In the genomic region with DNA sequence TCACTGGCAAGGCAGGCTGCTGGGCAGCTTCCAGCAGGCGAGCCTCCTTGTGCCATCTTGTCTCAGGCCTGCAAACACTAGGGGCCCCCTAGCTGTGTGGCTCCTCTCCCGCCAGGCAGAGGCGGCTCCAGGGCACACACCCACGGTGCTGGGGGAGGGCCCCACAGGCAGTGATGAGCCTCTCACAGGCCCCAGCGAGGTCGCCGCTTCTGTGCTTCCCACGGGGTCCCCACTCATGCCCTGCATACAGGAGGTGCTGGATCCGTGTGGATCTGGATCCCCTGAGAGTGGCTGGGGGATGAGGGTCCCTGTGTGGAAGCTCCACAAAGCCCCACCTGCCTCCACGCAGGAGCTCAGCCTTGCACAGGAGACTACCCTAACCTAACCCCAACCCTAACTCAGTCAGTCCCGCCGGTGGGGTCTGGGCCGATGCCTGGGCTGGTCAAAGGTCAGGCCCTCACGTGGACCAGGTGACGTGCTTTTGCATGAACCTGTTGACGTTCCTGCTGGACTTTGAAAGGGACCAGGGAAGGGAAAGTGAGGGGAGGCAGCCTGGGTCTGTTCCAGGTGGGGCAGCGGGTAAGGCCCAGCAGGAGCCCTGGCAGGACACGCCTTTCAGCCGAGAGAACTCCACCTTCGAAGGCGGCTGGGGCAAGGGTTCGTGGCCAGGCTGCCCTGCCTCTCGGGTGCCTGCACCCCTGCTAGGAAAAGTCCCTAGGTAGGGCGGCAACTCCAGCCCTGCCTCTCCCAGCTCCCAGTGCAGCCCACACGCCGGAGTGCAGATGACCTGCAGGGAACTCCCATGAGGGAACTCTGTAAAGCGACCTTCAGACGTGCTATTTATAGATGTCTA, we compare ENCODE assay signal across 1 cellular context.
TF ChIP-seq lines count a peak whose summit lies in the region.

No MANE protein-coding gene starts in this region.

TF ChIP-seq in HepG2, 621 proteins besides CTCF, POLR2A, EP300 and RAD21 (continued from another document and continues in another):
- TF ChIP-seq, protein P1, sequence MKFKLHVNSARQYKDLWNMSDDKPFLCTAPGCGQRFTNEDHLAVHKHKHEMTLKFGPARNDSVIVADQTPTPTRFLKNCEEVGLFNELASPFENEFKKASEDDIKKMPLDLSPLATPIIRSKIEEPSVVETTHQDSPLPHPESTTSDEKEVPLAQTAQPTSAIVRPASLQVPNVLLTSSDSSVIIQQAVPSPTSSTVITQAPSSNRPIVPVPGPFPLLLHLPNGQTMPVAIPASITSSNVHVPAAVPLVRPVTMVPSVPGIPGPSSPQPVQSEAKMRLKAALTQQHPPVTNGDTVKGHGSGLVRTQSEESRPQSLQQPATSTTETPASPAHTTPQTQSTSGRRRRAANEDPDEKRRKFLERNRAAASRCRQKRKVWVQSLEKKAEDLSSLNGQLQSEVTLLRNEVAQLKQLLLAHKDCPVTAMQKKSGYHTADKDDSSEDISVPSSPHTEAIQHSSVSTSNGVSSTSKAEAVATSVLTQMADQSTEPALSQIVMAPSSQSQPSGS (CRISPR knock-in tag; IDR thresholded peaks at IDR 0.05), result peak; percentile 94
- TF ChIP-seq HNF4G (IDR thresholded peaks at IDR 0.05; ENCODE audit: borderline replicate concordance, low read depth, low read length) (peak; percentile 99), HNF4G (CRISPR knock-in tag; IDR thresholded peaks at IDR 0.05; ENCODE audit: borderline replicate concordance, low read depth) (peak; percentile 99), MXD4 (CRISPR knock-in tag; IDR thresholded peaks at IDR 0.05) (peak; percentile 92), KMT2B (CRISPR knock-in tag; IDR thresholded peaks at IDR 0.05) (peak; percentile 66; the same call in 1 of the 2 replicates), ZNF75D (CRISPR knock-in tag; IDR thresholded peaks at IDR 0.05; ENCODE audit: borderline replicate concordance) (no peak), ZSCAN31 (CRISPR knock-in tag; IDR thresholded peaks at IDR 0.05; ENCODE audit: low read depth) (peak; percentile 94; the same call in 1 of the 2 replicates), ZNF589 (CRISPR knock-in tag; conservative IDR thresholded peaks at IDR 0.05) (peak; percentile 43; the same call in 1 of the 2 replicates), TBL1XR1 (IDR thresholded peaks at IDR 0.05; ENCODE audit: borderline replicate concordance, low read length, partially characterized antibody) (no peak), ETV6 (CRISPR knock-in tag; conservative IDR thresholded peaks at IDR 0.05) (no peak), FOXJ3 (CRISPR knock-in tag; IDR thresholded peaks at IDR 0.05; ENCODE audit: borderline replicate concordance) (0 out of 2 replicates have a peak, but pooled peaks have one; percentile 65), REXO4 (CRISPR knock-in tag; IDR thresholded peaks at IDR 0.05; ENCODE audit: borderline replicate concordance) (peak; percentile 81; the same call in 1 of the 2 replicates), PRPF4 (IDR thresholded peaks at IDR 0.05; ENCODE audit: low read depth, low read length, poor library complexity, severe bottlenecking) (no peak), ELF3 (CRISPR knock-in tag; IDR thresholded peaks at IDR 0.05) (peak; percentile 80), ZNF468 (CRISPR knock-in tag; IDR thresholded peaks at IDR 0.05) (0 out of 2 replicates have a peak, but pooled peaks have one; percentile 43), ZNF746 (CRISPR knock-in tag; IDR thresholded peaks at IDR 0.05) (peak; percentile 97), ZNF451 (CRISPR knock-in tag; IDR thresholded peaks at IDR 0.05) (peak; percentile 39), MYC (CRISPR knock-in tag; IDR thresholded peaks at IDR 0.05; ENCODE audit: borderline replicate concordance) (peak; percentile 95), ZSCAN29 (CRISPR knock-in tag; conservative IDR thresholded peaks at IDR 0.05) (peak; percentile 85), ZKSCAN5 (CRISPR knock-in tag; IDR thresholded peaks at IDR 0.05) (peak; percentile 78; the same call in 1 of the 2 replicates), RBAK (CRISPR knock-in tag; IDR thresholded peaks at IDR 0.05) (0 out of 2 replicates have a peak, but pooled peaks have one; percentile 72), DPF2 (CRISPR knock-in tag; IDR thresholded peaks at IDR 0.05; ENCODE audit: borderline replicate concordance, low read depth) (peak; percentile 88), TARDBP (CRISPR knock-in tag; IDR thresholded peaks at IDR 0.05) (peak; percentile 100), ZNF572 (CRISPR knock-in tag; IDR thresholded peaks at IDR 0.05) (peak; percentile 85)
- TF ChIP-seq, protein P2, sequence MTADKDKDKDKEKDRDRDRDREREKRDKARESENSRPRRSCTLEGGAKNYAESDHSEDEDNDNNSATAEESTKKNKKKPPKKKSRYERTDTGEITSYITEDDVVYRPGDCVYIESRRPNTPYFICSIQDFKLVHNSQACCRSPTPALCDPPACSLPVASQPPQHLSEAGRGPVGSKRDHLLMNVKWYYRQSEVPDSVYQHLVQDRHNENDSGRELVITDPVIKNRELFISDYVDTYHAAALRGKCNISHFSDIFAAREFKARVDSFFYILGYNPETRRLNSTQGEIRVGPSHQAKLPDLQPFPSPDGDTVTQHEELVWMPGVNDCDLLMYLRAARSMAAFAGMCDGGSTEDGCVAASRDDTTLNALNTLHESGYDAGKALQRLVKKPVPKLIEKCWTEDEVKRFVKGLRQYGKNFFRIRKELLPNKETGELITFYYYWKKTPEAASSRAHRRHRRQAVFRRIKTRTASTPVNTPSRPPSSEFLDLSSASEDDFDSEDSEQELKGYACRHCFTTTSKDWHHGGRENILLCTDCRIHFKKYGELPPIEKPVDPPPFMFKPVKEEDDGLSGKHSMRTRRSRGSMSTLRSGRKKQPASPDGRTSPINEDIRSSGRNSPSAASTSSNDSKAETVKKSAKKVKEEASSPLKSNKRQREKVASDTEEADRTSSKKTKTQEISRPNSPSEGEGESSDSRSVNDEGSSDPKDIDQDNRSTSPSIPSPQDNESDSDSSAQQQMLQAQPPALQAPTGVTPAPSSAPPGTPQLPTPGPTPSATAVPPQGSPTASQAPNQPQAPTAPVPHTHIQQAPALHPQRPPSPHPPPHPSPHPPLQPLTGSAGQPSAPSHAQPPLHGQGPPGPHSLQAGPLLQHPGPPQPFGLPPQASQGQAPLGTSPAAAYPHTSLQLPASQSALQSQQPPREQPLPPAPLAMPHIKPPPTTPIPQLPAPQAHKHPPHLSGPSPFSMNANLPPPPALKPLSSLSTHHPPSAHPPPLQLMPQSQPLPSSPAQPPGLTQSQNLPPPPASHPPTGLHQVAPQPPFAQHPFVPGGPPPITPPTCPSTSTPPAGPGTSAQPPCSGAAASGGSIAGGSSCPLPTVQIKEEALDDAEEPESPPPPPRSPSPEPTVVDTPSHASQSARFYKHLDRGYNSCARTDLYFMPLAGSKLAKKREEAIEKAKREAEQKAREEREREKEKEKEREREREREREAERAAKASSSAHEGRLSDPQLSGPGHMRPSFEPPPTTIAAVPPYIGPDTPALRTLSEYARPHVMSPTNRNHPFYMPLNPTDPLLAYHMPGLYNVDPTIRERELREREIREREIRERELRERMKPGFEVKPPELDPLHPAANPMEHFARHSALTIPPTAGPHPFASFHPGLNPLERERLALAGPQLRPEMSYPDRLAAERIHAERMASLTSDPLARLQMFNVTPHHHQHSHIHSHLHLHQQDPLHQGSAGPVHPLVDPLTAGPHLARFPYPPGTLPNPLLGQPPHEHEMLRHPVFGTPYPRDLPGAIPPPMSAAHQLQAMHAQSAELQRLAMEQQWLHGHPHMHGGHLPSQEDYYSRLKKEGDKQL (CRISPR knock-in tag; IDR thresholded peaks at IDR 0.05; ENCODE audit: low read depth), result peak; percentile 64; the same call in 1 of the 2 replicates
- TF ChIP-seq, protein P3, sequence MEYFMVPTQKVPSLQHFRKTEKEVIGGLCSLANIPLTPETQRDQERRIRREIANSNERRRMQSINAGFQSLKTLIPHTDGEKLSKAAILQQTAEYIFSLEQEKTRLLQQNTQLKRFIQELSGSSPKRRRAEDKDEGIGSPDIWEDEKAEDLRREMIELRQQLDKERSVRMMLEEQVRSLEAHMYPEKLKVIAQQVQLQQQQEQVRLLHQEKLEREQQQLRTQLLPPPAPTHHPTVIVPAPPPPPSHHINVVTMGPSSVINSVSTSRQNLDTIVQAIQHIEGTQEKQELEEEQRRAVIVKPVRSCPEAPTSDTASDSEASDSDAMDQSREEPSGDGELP (IDR thresholded peaks at IDR 0.05; ENCODE audit: borderline replicate concordance, low read depth), result peak; percentile 93; the same call in 1 of the 2 replicates
- TF ChIP-seq, protein P4, sequence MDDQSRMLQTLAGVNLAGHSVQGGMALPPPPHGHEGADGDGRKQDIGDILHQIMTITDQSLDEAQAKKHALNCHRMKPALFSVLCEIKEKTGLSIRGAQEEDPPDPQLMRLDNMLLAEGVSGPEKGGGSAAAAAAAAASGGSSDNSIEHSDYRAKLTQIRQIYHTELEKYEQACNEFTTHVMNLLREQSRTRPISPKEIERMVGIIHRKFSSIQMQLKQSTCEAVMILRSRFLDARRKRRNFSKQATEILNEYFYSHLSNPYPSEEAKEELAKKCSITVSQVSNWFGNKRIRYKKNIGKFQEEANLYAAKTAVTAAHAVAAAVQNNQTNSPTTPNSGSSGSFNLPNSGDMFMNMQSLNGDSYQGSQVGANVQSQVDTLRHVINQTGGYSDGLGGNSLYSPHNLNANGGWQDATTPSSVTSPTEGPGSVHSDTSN (CRISPR knock-in tag; IDR thresholded peaks at IDR 0.05; ENCODE audit: borderline replicate concordance), result no peak
- TF ChIP-seq, protein P5, sequence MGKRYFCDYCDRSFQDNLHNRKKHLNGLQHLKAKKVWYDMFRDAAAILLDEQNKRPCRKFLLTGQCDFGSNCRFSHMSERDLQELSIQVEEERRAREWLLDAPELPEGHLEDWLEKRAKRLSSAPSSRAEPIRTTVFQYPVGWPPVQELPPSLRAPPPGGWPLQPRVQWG (CRISPR knock-in tag; IDR thresholded peaks at IDR 0.05; ENCODE audit: borderline replicate concordance, low read depth), result no peak
- TF ChIP-seq, protein P6, sequence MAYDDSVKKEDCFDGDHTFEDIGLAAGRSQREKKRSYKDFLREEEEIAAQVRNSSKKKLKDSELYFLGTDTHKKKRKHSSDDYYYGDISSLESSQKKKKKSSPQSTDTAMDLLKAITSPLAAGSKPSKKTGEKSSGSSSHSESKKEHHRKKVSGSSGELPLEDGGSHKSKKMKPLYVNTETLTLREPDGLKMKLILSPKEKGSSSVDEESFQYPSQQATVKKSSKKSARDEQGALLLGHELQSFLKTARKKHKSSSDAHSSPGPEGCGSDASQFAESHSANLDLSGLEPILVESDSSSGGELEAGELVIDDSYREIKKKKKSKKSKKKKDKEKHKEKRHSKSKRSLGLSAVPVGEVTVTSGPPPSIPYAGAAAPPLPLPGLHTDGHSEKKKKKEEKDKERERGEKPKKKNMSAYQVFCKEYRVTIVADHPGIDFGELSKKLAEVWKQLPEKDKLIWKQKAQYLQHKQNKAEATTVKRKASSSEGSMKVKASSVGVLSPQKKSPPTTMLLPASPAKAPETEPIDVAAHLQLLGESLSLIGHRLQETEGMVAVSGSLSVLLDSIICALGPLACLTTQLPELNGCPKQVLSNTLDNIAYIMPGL (CRISPR knock-in tag; IDR thresholded peaks at IDR 0.05; ENCODE audit: borderline replicate concordance in 1 of 2, low read depth in 1 of 2), result peak; percentile 67 to 71; a peak in 3 of 4 replicates
- TF ChIP-seq, protein P7, sequence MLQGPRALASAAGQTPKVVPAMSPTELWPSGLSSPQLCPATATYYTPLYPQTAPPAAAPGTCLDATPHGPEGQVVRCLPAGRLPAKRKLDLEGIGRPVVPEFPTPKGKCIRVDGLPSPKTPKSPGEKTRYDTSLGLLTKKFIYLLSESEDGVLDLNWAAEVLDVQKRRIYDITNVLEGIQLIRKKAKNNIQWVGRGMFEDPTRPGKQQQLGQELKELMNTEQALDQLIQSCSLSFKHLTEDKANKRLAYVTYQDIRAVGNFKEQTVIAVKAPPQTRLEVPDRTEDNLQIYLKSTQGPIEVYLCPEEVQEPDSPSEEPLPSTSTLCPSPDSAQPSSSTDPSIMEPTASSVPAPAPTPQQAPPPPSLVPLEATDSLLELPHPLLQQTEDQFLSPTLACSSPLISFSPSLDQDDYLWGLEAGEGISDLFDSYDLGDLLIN (CRISPR knock-in tag; IDR thresholded peaks at IDR 0.05; ENCODE audit: borderline replicate concordance), result 0 out of 2 replicates have a peak, but pooled peaks have one; percentile 39
- TF ChIP-seq, protein P8, sequence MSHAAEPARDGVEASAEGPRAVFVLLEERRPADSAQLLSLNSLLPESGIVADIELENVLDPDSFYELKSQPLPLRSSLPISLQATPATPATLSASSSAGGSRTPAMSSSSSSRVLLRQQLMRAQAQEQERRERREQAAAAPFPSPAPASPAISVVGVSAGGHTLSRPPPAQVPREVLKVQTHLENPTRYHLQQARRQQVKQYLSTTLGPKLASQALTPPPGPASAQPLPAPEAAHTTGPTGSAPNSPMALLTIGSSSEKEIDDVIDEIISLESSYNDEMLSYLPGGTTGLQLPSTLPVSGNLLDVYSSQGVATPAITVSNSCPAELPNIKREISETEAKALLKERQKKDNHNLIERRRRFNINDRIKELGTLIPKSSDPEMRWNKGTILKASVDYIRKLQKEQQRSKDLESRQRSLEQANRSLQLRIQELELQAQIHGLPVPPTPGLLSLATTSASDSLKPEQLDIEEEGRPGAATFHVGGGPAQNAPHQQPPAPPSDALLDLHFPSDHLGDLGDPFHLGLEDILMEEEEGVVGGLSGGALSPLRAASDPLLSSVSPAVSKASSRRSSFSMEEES (CRISPR knock-in tag; IDR thresholded peaks at IDR 0.05), result peak; percentile 99
- TF ChIP-seq, protein P9, sequence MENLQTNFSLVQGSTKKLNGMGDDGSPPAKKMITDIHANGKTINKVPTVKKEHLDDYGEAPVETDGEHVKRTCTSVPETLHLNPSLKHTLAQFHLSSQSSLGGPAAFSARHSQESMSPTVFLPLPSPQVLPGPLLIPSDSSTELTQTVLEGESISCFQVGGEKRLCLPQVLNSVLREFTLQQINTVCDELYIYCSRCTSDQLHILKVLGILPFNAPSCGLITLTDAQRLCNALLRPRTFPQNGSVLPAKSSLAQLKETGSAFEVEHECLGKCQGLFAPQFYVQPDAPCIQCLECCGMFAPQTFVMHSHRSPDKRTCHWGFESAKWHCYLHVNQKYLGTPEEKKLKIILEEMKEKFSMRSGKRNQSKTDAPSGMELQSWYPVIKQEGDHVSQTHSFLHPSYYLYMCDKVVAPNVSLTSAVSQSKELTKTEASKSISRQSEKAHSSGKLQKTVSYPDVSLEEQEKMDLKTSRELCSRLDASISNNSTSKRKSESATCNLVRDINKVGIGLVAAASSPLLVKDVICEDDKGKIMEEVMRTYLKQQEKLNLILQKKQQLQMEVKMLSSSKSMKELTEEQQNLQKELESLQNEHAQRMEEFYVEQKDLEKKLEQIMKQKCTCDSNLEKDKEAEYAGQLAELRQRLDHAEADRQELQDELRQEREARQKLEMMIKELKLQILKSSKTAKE (CRISPR knock-in tag; IDR thresholded peaks at IDR 0.05; ENCODE audit: borderline replicate concordance), result peak; percentile 98
- TF ChIP-seq, protein P10, sequence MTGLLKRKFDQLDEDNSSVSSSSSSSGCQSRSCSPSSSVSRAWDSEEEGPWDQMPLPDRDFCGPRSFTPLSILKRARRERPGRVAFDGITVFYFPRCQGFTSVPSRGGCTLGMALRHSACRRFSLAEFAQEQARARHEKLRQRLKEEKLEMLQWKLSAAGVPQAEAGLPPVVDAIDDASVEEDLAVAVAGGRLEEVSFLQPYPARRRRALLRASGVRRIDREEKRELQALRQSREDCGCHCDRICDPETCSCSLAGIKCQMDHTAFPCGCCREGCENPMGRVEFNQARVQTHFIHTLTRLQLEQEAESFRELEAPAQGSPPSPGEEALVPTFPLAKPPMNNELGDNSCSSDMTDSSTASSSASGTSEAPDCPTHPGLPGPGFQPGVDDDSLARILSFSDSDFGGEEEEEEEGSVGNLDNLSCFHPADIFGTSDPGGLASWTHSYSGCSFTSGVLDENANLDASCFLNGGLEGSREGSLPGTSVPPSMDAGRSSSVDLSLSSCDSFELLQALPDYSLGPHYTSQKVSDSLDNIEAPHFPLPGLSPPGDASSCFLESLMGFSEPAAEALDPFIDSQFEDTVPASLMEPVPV (CRISPR knock-in tag; IDR thresholded peaks at IDR 0.05), result peak; percentile 96; the same call in 1 of the 2 replicates
